In genomic region chr3:4507010-4507596, GRCh38 we compare ENCODE assay signal across 11 cellular contexts. TPM values are rescaled to one million over a fixed set of nuclear protein-coding genes. Genes with fewer than 3 reads are reported as not detected.
DNase-seq lines count a peak whose midpoint lies in the region; ATAC-seq and TF ChIP-seq lines count a peak whose summit lies in the region.
"Had no signal": no experiment of that assay in that cellular context is flagged by ENCODE, and none has a peak within 500 bp of the region (broad histone marks: within the 10 kb centered on the region; RNA-seq: fewer than 3 reads in every experiment).

No MANE protein-coding gene starts in this region.

- H3K4me1 Mint-ChIP-seq in IgD-negative memory B cell = peaks cover 68 to 85% (median 73%) of the 10 kb centered on the region in 3 donors

- H4K20me1 ChIP-seq in osteoblast (ENCODE audit: insufficient read depth, low read length) = no peaks in the 10 kb centered on the region

- H3K4me3 Mint-ChIP-seq in IgD-negative memory B cell = peak overlapping the region; percentile 36 to 90 (median 80)

- H3K4me1 ChIP-seq in osteoblast (ENCODE audit: insufficient read depth, low read length) = peaks cover 13% of the 10 kb centered on the region

- no peaks in the 10 kb centered on the region for H3K27me3 ChIP-seq in osteoblast (ENCODE audit: insufficient read depth, low read length)

- no peaks in the 10 kb centered on the region for H3K27me3 Mint-ChIP-seq in IgD-negative memory B cell

- peak; percentile 30 for DNase-seq in AG10803 (ENCODE audit: low read depth)
- peak; percentile 22 for DNase-seq in fibroblast of gingiva (ENCODE audit: low read depth)
- no peak for DNase-seq in activated CD4-positive, alpha-beta T cell treated with anti-CD3 and anti-CD28 coated beads for 48 hours
- DNase-seq in osteoblast (ENCODE audit: insufficient read length, low spot score, missing footprints) = no peak
- DNase-seq in cerebellum (ENCODE audit: low spot score) = no peak
- no peak for DNase-seq in central memory CD4-positive, alpha-beta T cell
- DNase-seq: activated naive CD4-positive, alpha-beta T cell; effector CD4-positive, alpha-beta T cell; KBM-7 had no signal

- peak; percentile 17 for ATAC-seq in GM19452 (IDR thresholded peaks at IDR 0.05; ENCODE audit: unreplicated experiment)

- H3K9me3 Mint-ChIP-seq in IgD-negative memory B cell = no peaks in the 10 kb centered on the region

- peaks cover 4% of the 10 kb centered on the region for H3K36me3 Mint-ChIP-seq in IgD-negative memory B cell

- no peak overlapping the region for H3K4me2 ChIP-seq in osteoblast (ENCODE audit: insufficient read depth, low read length)

- H3K36me3 ChIP-seq in osteoblast (ENCODE audit: insufficient read depth, low read length) = no peaks in the 10 kb centered on the region

- TF ChIP-seq CTCF in AG10803 (conservative IDR thresholded peaks at IDR 0.05; ENCODE audit: low read length) (no peak), osteoblast (IDR thresholded peaks at IDR 0.05; ENCODE audit: extremely low read depth, low read depth, low read length) (no peak)

- no peak overlapping the region for H2AFZ ChIP-seq in osteoblast (ENCODE audit: low read length)

- H3K9me3 ChIP-seq in osteoblast (ENCODE audit: low read depth, low read length) = no peaks in the 10 kb centered on the region

- H3K27ac Mint-ChIP-seq in IgD-negative memory B cell = peak overlapping the region; percentile 82 to 98 (median 93)

- H3K27ac ChIP-seq in osteoblast (ENCODE audit: low read depth, low read length) = no peak overlapping the region

- no peaks in the 10 kb centered on the region for H3K79me2 ChIP-seq in osteoblast (ENCODE audit: insufficient read depth, low read length)

- H3K4me3 ChIP-seq in AG10803 (ENCODE audit: low read length) (no peak overlapping the region), osteoblast (ENCODE audit: insufficient read depth, low read length) (no peak overlapping the region)

RNA-seq across cellular contexts. Expression of gene ITPR1, which starts 14.0 kb away (rescaled TPM):
- 38.3 TPM for polyA plus RNA-seq in IgD-negative memory B cell
- total RNA-seq in osteoblast (16.6 and 19.7 TPM in 2 replicates), cerebellum (632 TPM)

RNA-seq across cellular contexts. Expression of gene SUMF1, which starts 40.0 kb away (rescaled TPM):
- polyA plus RNA-seq in IgD-negative memory B cell = 23.0 TPM
- total RNA-seq in osteoblast (94.5 and 99.6 TPM in 2 replicates), cerebellum (28.5 TPM)

Comparison
In these comparisons a context has a peak if more than half of its experiments do, and no peak if none do; other contexts are left out.
1. DNase-seq: peak in AG10803 (single experiment) and fibroblast of gingiva (single experiment); none in activated CD4-positive, alpha-beta T cell treated with anti-CD3 and anti-CD28 coated beads for 48 hours (single experiment), osteoblast (single experiment), cerebellum (single experiment) and central memory CD4-positive, alpha-beta T cell (single experiment).
2. RNA of gene ITPR1, which starts 14.0 kb away (total RNA-seq): 632 TPM in cerebellum (single experiment); 16.6 to 19.7 TPM in osteoblast; every median in the first group is over 10 times any median in the second.